1 cellular context compared by ENCODE assay signal in genomic region chr5:33489481-33490067, GRCh38.
TF ChIP-seq lines count a peak whose summit lies in the region.

No MANE protein-coding gene starts in this region.

TF ChIP-seq in K562, 482 proteins besides CTCF, POLR2A, EP300 and RAD21:
- peak; percentile 37 for TF ChIP-seq PRDM10 (IDR thresholded peaks at IDR 0.05; ENCODE audit: partially characterized antibody)
- no peak for TF ChIP-seq HEY1 (CRISPR knock-in tag; IDR thresholded peaks at IDR 0.05; ENCODE audit: borderline replicate concordance)
